In genomic region chr11:112665291-112665690, GRCh38 we compare ENCODE assay signal across 15 cellular contexts.
DNase-seq lines count a peak whose midpoint lies in the region; ATAC-seq and TF ChIP-seq lines count a peak whose summit lies in the region.
"Had no signal": no experiment of that assay in that cellular context is flagged by ENCODE, and none has a peak within 500 bp of the region (broad histone marks: within the 10 kb centered on the region; RNA-seq: fewer than 3 reads in every experiment).

No MANE protein-coding gene starts in this region.

- ATAC-seq in HG03378 (IDR thresholded peaks at IDR 0.05; ENCODE audit: unreplicated experiment): no peak
- ATAC-seq: A549; CD8-positive, alpha-beta T cell had no signal

- intact Hi-C loops in colonic mucosa (cut with DNase I): no loop called here

- H3K4me3 ChIP-seq in colonic mucosa: no peak overlapping the region
- H3K4me3 ChIP-seq: A549 had no signal

- no peak for TF ChIP-seq CTCF in colonic mucosa (IDR thresholded peaks at IDR 0.05)

- H3K9me3 ChIP-seq in colonic mucosa: no peaks in the 10 kb centered on the region
- H3K9me3 ChIP-seq: A549 had no signal

- no peaks in the 10 kb centered on the region for H3K36me3 ChIP-seq in colonic mucosa

- no peaks in the 10 kb centered on the region for H3K27me3 ChIP-seq in colonic mucosa

- no peak overlapping the region for H3K27ac ChIP-seq in colonic mucosa
- H3K27ac ChIP-seq: A549 had no signal

- H3K4me1 ChIP-seq in colonic mucosa: no peaks in the 10 kb centered on the region
- H3K4me1 ChIP-seq: A549 had no signal

- DNase-seq in cerebellar cortex (ENCODE audit: low spot score) (peak; percentile 8), globus pallidus (ENCODE audit: low spot score) (peak; percentile 42), occipital lobe (lab: John Stamatoyannopoulos, UW) (peak; percentile 12), colonic mucosa (no peak)
- no peak for DNase-seq in stimulated activated CD8-positive, alpha-beta memory T cell treated with anti-CD3 and anti-CD28 coated beads, Interleukin-4, amount 100 ng/mL, for 48 hours
- DNase-seq: CD8-positive, alpha-beta T cell; COR-L47; DMS153; DMS79 treated with DMSO at 0.1 percent for 48 hours; EL; GDM1; GOT3; H9 had no signal

- H3K9ac ChIP-seq in colonic mucosa (ENCODE audit: low read depth in 2 of 2, low read length in 2 of 2): no peak overlapping the region

Comparison
In these comparisons a context has a peak if more than half of its experiments do, and no peak if none do; other contexts are left out.
1. DNase-seq: peak in cerebellar cortex (single experiment), globus pallidus (single experiment) and occipital lobe (single experiment); none in colonic mucosa (single experiment) and stimulated activated CD8-positive, alpha-beta memory T cell treated with anti-CD3 and anti-CD28 coated beads, Interleukin-4, amount 100 ng/mL, for 48 hours (single experiment).